Comparison of ENCODE assay signal across 14 cellular contexts in genomic region chr13:105846923-105847322, GRCh38.
"Had no signal": no experiment of that assay in that cellular context is flagged by ENCODE, and none has a peak within 500 bp of the region (broad histone marks: within the 10 kb centered on the region; RNA-seq: fewer than 3 reads in every experiment).

No MANE protein-coding gene starts in this region.

- H3K9me3 ChIP-seq: SJCRH30 had no signal

- DNase-seq: KBM-7; MV-4-11; NCI-H1048; NCI-H1436 treated with DMSO at 0.1 percent for 48 hours; NCI-H2107; NCI-H526; NCI-H82; NK-92 treated with Interleukin-12 subunit alpha and Interleukin-12 subunit beta, amount 100 ng/mL, for 24 hours; SHP77 treated with DMSO at 0.1 percent for 48 hours; SW 1271; T-cell had no signal

- H3K27me3 ChIP-seq: SJCRH30 had no signal

- H3K36me3 ChIP-seq: SJCRH30 had no signal

- H3K4me1 ChIP-seq: SJCRH30 had no signal

- H3K27ac ChIP-seq: SJCRH30 had no signal

- ATAC-seq: Panc1, Right ventricle myocardium inferior, T-cell had no signal
